8 cellular contexts compared by ENCODE assay signal in the genomic region with DNA sequence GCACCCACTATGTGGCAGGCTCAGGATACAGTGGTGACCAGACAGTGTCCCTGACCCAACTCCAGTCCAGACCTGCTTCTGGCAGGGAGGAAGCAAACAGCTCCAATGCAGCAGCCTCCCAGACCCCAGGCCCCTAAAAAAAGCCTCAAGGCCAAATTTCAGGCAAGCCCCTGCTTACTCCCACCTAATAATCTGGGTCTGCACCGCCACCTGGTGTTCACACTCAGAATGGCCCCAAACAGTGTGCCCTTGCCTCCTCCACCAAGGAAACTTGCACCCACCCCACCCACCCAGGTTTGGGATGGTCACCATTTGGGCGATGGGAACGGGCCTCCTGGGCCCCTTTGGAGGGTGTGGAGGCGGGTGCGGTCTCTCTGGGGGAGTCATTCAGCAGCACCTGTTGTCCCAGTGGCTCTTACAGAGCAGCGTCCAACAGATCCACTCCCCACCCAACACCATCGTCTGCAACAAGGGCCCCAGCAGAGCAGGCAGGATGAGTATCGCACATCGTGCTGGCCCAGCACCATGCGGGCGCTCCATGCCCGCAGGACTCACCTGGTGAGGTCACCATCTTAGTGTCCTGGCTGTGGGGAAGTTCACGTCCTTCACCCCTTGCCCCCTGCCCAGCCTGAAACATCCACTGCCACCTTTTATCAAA. TPM values are rescaled to one million over a fixed set of nuclear protein-coding genes. Genes with fewer than 3 reads are reported as not detected.
DNase-seq lines count a peak whose midpoint lies in the region; ATAC-seq, FAIRE-seq and TF ChIP-seq lines count a peak whose summit lies in the region.

No MANE protein-coding gene starts in this region.

- H3K4me3 Mint-ChIP-seq in Caco-2 (ENCODE audit: unreplicated experiment): no peak overlapping the region

- TF ChIP-seq RAD21 in GM12878 (IDR thresholded peaks at IDR 0.05; ENCODE audit: insufficient read depth, low read depth, low read length): peak; percentile 66

- H3K27ac ChIP-seq in GM12878 (ENCODE audit: control insufficient read depth, insufficient read depth): no peak overlapping the region

- H3K4me2 ChIP-seq in GM12878 (ENCODE audit: control insufficient read depth, insufficient read depth): no peak overlapping the region

- no peaks in the 10 kb centered on the region for H4K20me1 ChIP-seq in GM12878 (ENCODE audit: control insufficient read depth, insufficient read depth)

- intact Hi-C loops in Caco-2 (cut with micrococcal nuclease; ENCODE audit: unreplicated experiment) (loop anchor here (1.0 to 2.0 kb wide), 2 partner anchors 31 to 203 kb away; no protein-coding TSS in a partner anchor), GM12878 (cut with micrococcal nuclease; ENCODE audit: unreplicated experiment) (loop anchor here (1.0 kb wide), 1 partner anchor 114 kb away; no protein-coding TSS in a partner anchor)

- POLR2A ChIA-PET in Caco-2 (lab: Charles Lee): interaction anchor here (0.7 kb wide), 1 partner anchor 67 kb away, joined by 3 read pairs; a partner anchor contains a TSS
- POLR2A ChIA-PET in GM12878 (lab: Charles Lee): no interaction called here

- no peaks in the 10 kb centered on the region for H3K36me3 Mint-ChIP-seq in Caco-2 (ENCODE audit: insufficient read depth, unreplicated experiment)

- no peaks in the 10 kb centered on the region for H3K27me3 Mint-ChIP-seq in Caco-2 (ENCODE audit: insufficient read depth, unreplicated experiment)

- DNase-seq in Caco-2: peak; percentile 52 to 68
- DNase-seq in HT1080 (ENCODE audit: low read depth): peak; percentile 29
- peak in 4 of 5 experiments; percentile 37 to 53 (median 49) for DNase-seq in T-helper 2 cell
- no peak for DNase-seq in GM12878 (ENCODE audit: low read depth, low spot score)
- peak; percentile 69 for DNase-seq in inferior parietal cortex (ENCODE audit: extremely low spot score)
- DNase-seq in stimulated activated CD4-positive, alpha-beta T cell treated with anti-CD3 and anti-CD28 coated beads, Interleukin-4, amount 100 ng/mL, for 24 hours: peak; percentile 71

- TF ChIP-seq CTCF in Caco-2 (IDR thresholded peaks at IDR 0.05; ENCODE audit: insufficient read depth in 1 of 2, low read depth in 1 of 2, low read length in 1 of 2, severe bottlenecking in 1 of 2, unreplicated experiment in 1 of 2) (peak; percentile 72 to 74), GM12878 (IDR thresholded peaks at IDR 0.05 in 2 of 3, conservative IDR thresholded peaks at IDR 0.05 in 1 of 3; ENCODE audit: control insufficient read depth in 2 of 3, extremely low read depth in 1 of 3, insufficient read depth in 1 of 3, low read depth in 3 of 3, low read length in 3 of 3) (peak; percentile 67 to 79 (median 70))

- no peaks in the 10 kb centered on the region for H3K4me1 ChIP-seq in Caco-2
- H3K4me1 ChIP-seq in GM12878 (ENCODE audit: control insufficient read depth, insufficient read depth, low read length): no peaks in the 10 kb centered on the region

- no peak overlapping the region for H3K27ac Mint-ChIP-seq in Caco-2 (ENCODE audit: unreplicated experiment)

- TF ChIP-seq POLR2A in GM12878 (IDR thresholded peaks at IDR 0.05; ENCODE audit: low read depth, low read length): no peak

- SMC1A ChIA-PET in GM12878 (lab: Charles Lee; ENCODE audit: uncharacterized antibody, unreplicated experiment): no interaction called here

- H3K4me3 ChIP-seq in Caco-2 (ENCODE audit: low read depth, low read length) (no peak overlapping the region), GM12878 (no peak overlapping the region)

- in situ Hi-C loops in GM12878 (cut with MboI): no loop called here

- H3K9me3 ChIP-seq in Caco-2 (no peaks in the 10 kb centered on the region), GM12878 (replicated peaks; ENCODE audit: control insufficient read depth, insufficient read depth, low read length) (no peaks in the 10 kb centered on the region)

- ATAC-seq in GM12878 (peak; percentile 86), GM21360 (IDR thresholded peaks at IDR 0.05; ENCODE audit: unreplicated experiment) (no peak), HG03039 (IDR thresholded peaks at IDR 0.05; ENCODE audit: unreplicated experiment) (no peak)

- no peaks in the 10 kb centered on the region for H3K79me2 ChIP-seq in GM12878 (ENCODE audit: control insufficient read depth, insufficient read depth, low read length)

- no peak overlapping the region for H2AFZ ChIP-seq in GM12878 (ENCODE audit: control insufficient read depth, low read depth, low read length)

- CTCF ChIA-PET in Caco-2 (lab: Charles Lee): interaction anchor here (0.7 to 2.3 kb wide), 2 partner anchors 63 to 66 kb away, joined by 3 to 7 read pairs; no protein-coding TSS in a partner anchor
- CTCF ChIA-PET in GM12878 (lab: Yijun Ruan, JAX): interaction anchor here (0.7 to 2.4 kb wide), 10 partner anchors 8 to 377 kb away, joined by 3 to 11 read pairs (median 4); a partner anchor contains a TSS

- WGBS in GM12878 (ENCODE audit: insufficient coverage, insufficient replicate concordance, low lambda C conversion rate, missing lambda C conversion rate): 37% methylated on average over 13 of the region's 13 CpGs

- FAIRE-seq in GM12878 (lab: Jason Lieb, UNC): no peak

- TF ChIP-seq EP300 in GM12878 (IDR thresholded peaks at IDR 0.05; ENCODE audit: borderline replicate concordance in 1 of 2, control insufficient read depth in 1 of 2, low read depth in 2 of 2, low read length in 2 of 2): no peak

- H3K27me3 ChIP-seq in Caco-2 (replicated peaks; ENCODE audit: control insufficient read depth, insufficient read depth, low read length) (no peaks in the 10 kb centered on the region), GM12878 (replicated peaks in 1 of 2; ENCODE audit: control insufficient read depth in 2 of 2, insufficient read depth in 2 of 2, low read length in 1 of 2) (no peaks in the 10 kb centered on the region; a peak in 1 of 4 replicates)

- H3K9ac ChIP-seq in GM12878 (ENCODE audit: control insufficient read depth, insufficient read depth, low read length): no peak overlapping the region

- no peaks in the 10 kb centered on the region for H3K4me1 Mint-ChIP-seq in Caco-2 (ENCODE audit: low read depth, unreplicated experiment)

- BruUV-seq in Caco-2 (replicated peaks; lab: Mats Ljungman, UMichigan): no TSS peak
- no TSS peak for BruUV-seq in GM12878 (replicated peaks; lab: Mats Ljungman, UMichigan)

- no peaks in the 10 kb centered on the region for H3K36me3 ChIP-seq in Caco-2 (ENCODE audit: control insufficient read depth, insufficient read depth, low read length)
- no peaks in the 10 kb centered on the region for H3K36me3 ChIP-seq in GM12878 (ENCODE audit: control insufficient read depth in 2 of 2, insufficient read depth in 2 of 2, low read length in 1 of 2)

- no peaks in the 10 kb centered on the region for H3K9me3 Mint-ChIP-seq in Caco-2 (ENCODE audit: unreplicated experiment)

- RAD21 ChIA-PET in GM12878 (lab: Charles Lee; ENCODE audit: unreplicated experiment): interaction anchor here (0.8 kb wide), 1 partner anchor 103 kb away, joined by 3 read pairs; no protein-coding TSS in a partner anchor

RNA-seq across cellular contexts. Expression of a gene that starts 17.3 kb away (rescaled TPM):
- total RNA-seq in Caco-2 (2022) (1.6 and 2.1 TPM in 2 replicates), GM12878 (2014; rRNA removed) (0.45 and 0.87 TPM in 2 replicates), GM12878 (2014; rRNA removed; fragmentation: Illumina TruSeq; extraction: Trizol) (0.64 and 0.76 TPM in 2 replicates), GM12878 (2021) (0.61 and 1.3 TPM in 2 replicates)
- 1.9 and 2.5 TPM in 2 replicates for total RNA-seq in HT1080 (2014; rRNA removed; shearing (Covaris generic))
- 1.2 and 1.3 TPM in 2 replicates for polyA plus RNA-seq in HT1080 (2015; cell fraction: cytosol; rRNA removed)
- polyA plus RNA-seq in HT1080 (2015; cell fraction: nucleus; rRNA removed): 2.1 and 4.8 TPM in 2 replicates
- total RNA-seq in GM12878 (2013; cell fraction: nucleolus; rRNA removed): 2.5 and 3.6 TPM in 2 replicates
- 1.3 TPM for polyA plus RNA-seq in GM12878 (2011; ENCODE audit: low read depth)
- polyA plus RNA-seq in GM12878 (2011; rRNA removed) (2.3 and 3.2 TPM in 2 replicates), GM12878 (2014; fragmentation: Illumina TruSeq; extraction: Trizol) (0.48 and 1.0 TPM in 2 replicates), GM12878 (2014; fragmentation: Nextera tagmentation; extraction: Ambion mirVana) (under 1 TPM; 0.06 to 0.22 TPM), GM12878 (2014; rRNA removed) (0.77 and 1.7 TPM in 2 replicates), GM12878 (2016; fragmentation: Nextera tagmentation; extraction: Ambion mirVana) (under 1 TPM; 0.44 to 0.56 TPM)
- polyA plus RNA-seq in GM12878 (2011; cell fraction: cytosol; rRNA removed): 3.9 and 4.8 TPM in 2 replicates
- polyA plus RNA-seq in GM12878 (2011; cell fraction: nucleus; rRNA removed): 8.2 and 11.4 TPM in 2 replicates
- polyA plus RNA-seq in GM12878 (2012): 1.6 and 1.9 TPM in 2 replicates
- 1.6 and 3.4 TPM in 2 replicates for polyA minus RNA-seq in GM12878 (2011; rRNA and poly(A)+ RNA removed)
- 0.52 TPM in 1 of 2 replicates, not detected in the other for polyA minus RNA-seq in GM12878 (2011; cell fraction: cytosol; rRNA and poly(A)+ RNA removed)
- polyA minus RNA-seq in GM12878 (2011; cell fraction: nucleus; rRNA and poly(A)+ RNA removed): 1.8 and 3.3 TPM in 2 replicates

RNA-seq across cellular contexts. Expression of a gene that starts 19.1 kb away (rescaled TPM):
- 12.6 and 14.3 TPM in 2 replicates for total RNA-seq in Caco-2 (2022)
- total RNA-seq in HT1080 (2014; rRNA removed; shearing (Covaris generic)): 14.0 and 14.9 TPM in 2 replicates
- polyA plus RNA-seq in HT1080 (2015; cell fraction: cytosol; rRNA removed): 15.3 and 18.0 TPM in 2 replicates
- polyA plus RNA-seq in HT1080 (2015; cell fraction: nucleus; rRNA removed): 46.8 and 51.4 TPM in 2 replicates
- total RNA-seq in GM12878 (2013; cell fraction: nucleolus; rRNA removed): 52.1 and 58.3 TPM in 2 replicates
- 10.4 and 11.3 TPM in 2 replicates for total RNA-seq in GM12878 (2014; rRNA removed)
- 9.5 and 10.5 TPM in 2 replicates for total RNA-seq in GM12878 (2014; rRNA removed; fragmentation: Illumina TruSeq; extraction: Trizol)
- 14.4 and 16.4 TPM in 2 replicates for total RNA-seq in GM12878 (2021)
- polyA plus RNA-seq in GM12878 (2011; ENCODE audit: low read depth): 13.7 TPM
- polyA plus RNA-seq in GM12878 (2011; rRNA removed): 8.7 and 13.5 TPM in 2 replicates
- 16.2 and 20.1 TPM in 2 replicates for polyA plus RNA-seq in GM12878 (2011; cell fraction: cytosol; rRNA removed)
- polyA plus RNA-seq in GM12878 (2011; cell fraction: nucleus; rRNA removed): 57.9 and 77.5 TPM in 2 replicates
- 14.4 and 14.5 TPM in 2 replicates for polyA plus RNA-seq in GM12878 (2012)
- polyA plus RNA-seq in GM12878 (2014; fragmentation: Illumina TruSeq; extraction: Trizol): 4.9 and 9.9 TPM in 2 replicates
- polyA plus RNA-seq in GM12878 (2014; fragmentation: Nextera tagmentation; extraction: Ambion mirVana): 10 to 100 TPM in 1 of 2 experiments, 1 to 10 TPM in 1; 2.8 to 10.5 TPM
- polyA plus RNA-seq in GM12878 (2014; rRNA removed): 15.1 and 15.8 TPM in 2 replicates
- 10 to 100 TPM; 17.8 to 19.0 TPM for polyA plus RNA-seq in GM12878 (2016; fragmentation: Nextera tagmentation; extraction: Ambion mirVana)
- polyA minus RNA-seq in GM12878 (2011; rRNA and poly(A)+ RNA removed): 12.1 and 16.6 TPM in 2 replicates
- 4.0 and 4.4 TPM in 2 replicates for polyA minus RNA-seq in GM12878 (2011; cell fraction: cytosol; rRNA and poly(A)+ RNA removed)
- polyA minus RNA-seq in GM12878 (2011; cell fraction: nucleus; rRNA and poly(A)+ RNA removed): 18.7 and 25.0 TPM in 2 replicates

RNA-seq across cellular contexts. Expression of a gene that starts 46.8 kb away (rescaled TPM):
- 0.25 and 0.35 TPM in 2 replicates for total RNA-seq in Caco-2 (2022)
- total RNA-seq in HT1080 (2014; rRNA removed; shearing (Covaris generic)): 0.56 TPM in 1 of 2 replicates, not detected in the other
- 0.08 TPM in 1 of 2 replicates, not detected in the other for polyA plus RNA-seq in HT1080 (2015; cell fraction: cytosol; rRNA removed)
- polyA plus RNA-seq in HT1080 (2015; cell fraction: nucleus; rRNA removed): 0.06 TPM in 1 of 2 replicates, not detected in the other
- total RNA-seq in GM12878 (2013; cell fraction: nucleolus; rRNA removed): not detected in 2 replicates
- not detected in 2 replicates for total RNA-seq in GM12878 (2014; rRNA removed)
- not detected in 2 replicates for total RNA-seq in GM12878 (2014; rRNA removed; fragmentation: Illumina TruSeq; extraction: Trizol)
- total RNA-seq in GM12878 (2021): 0.03 and 0.11 TPM in 2 replicates
- polyA plus RNA-seq in GM12878 (2011; ENCODE audit: low read depth): 0.09 TPM
- polyA plus RNA-seq in GM12878 (2011; rRNA removed): not detected in 2 replicates
- not detected in 2 replicates for polyA plus RNA-seq in GM12878 (2011; cell fraction: cytosol; rRNA removed)
- not detected in 2 replicates for polyA plus RNA-seq in GM12878 (2011; cell fraction: nucleus; rRNA removed)
- polyA plus RNA-seq in GM12878 (2012): 0.14 TPM in 2 replicates
- polyA plus RNA-seq in GM12878 (2014; fragmentation: Illumina TruSeq; extraction: Trizol): 0.07 TPM in 1 of 2 replicates, not detected in the other
- not detected for polyA plus RNA-seq in GM12878 (2014; fragmentation: Nextera tagmentation; extraction: Ambion mirVana)
- not detected in 2 replicates for polyA plus RNA-seq in GM12878 (2014; rRNA removed)
- polyA plus RNA-seq in GM12878 (2016; fragmentation: Nextera tagmentation; extraction: Ambion mirVana): not detected
- polyA minus RNA-seq in GM12878 (2011; rRNA and poly(A)+ RNA removed): not detected in 2 replicates
- not detected in 2 replicates for polyA minus RNA-seq in GM12878 (2011; cell fraction: cytosol; rRNA and poly(A)+ RNA removed)
- not detected in 2 replicates for polyA minus RNA-seq in GM12878 (2011; cell fraction: nucleus; rRNA and poly(A)+ RNA removed)
